12 cellular contexts compared by ENCODE assay signal in genomic region chr1:156772728-156773497, GRCh38. TPM values are rescaled to one million over a fixed set of nuclear protein-coding genes. Genes with fewer than 3 reads are reported as not detected.
DNase-seq lines count a peak whose midpoint lies in the region; ATAC-seq and TF ChIP-seq lines count a peak whose summit lies in the region.
"Had no signal": no experiment of that assay in that cellular context is flagged by ENCODE, and none has a peak within 500 bp of the region (broad histone marks: within the 10 kb centered on the region; RNA-seq: fewer than 3 reads in every experiment).

No MANE protein-coding gene starts in this region.

- H3K27ac Mint-ChIP-seq in type B pancreatic cell (peak overlapping the region; percentile 36), Caco-2 (ENCODE audit: unreplicated experiment) (no peak overlapping the region)

- H3K4me3 Mint-ChIP-seq in type B pancreatic cell, result peak overlapping the region; percentile 24
- H3K4me3 Mint-ChIP-seq in Caco-2 (ENCODE audit: unreplicated experiment), result no peak overlapping the region

- intact Hi-C loops in Right ventricle myocardium inferior (cut with DNase I) (no loop called here), cardiac septum (cut with DNase I) (no loop called here), Caco-2 (cut with micrococcal nuclease; ENCODE audit: unreplicated experiment) (no loop called here)

- H2AK5ac ChIP-seq in mesendoderm (ENCODE audit: low read length), result no peak overlapping the region

- TF ChIP-seq CTCF in type B pancreatic cell (conservative IDR thresholded peaks at IDR 0.05), result no peak
- no peak for TF ChIP-seq CTCF in Caco-2 (IDR thresholded peaks at IDR 0.05; ENCODE audit: insufficient read depth in 1 of 2, low read depth in 1 of 2, low read length in 1 of 2, severe bottlenecking in 1 of 2, unreplicated experiment in 1 of 2)

- no peak overlapping the region for H3K4ac ChIP-seq in mesendoderm (ENCODE audit: low read depth, low read length)

- no peaks in the 10 kb centered on the region for H3K9me3 ChIP-seq in Caco-2

- peak; percentile 79 for ATAC-seq in Right ventricle myocardium inferior

- H3K36me3 Mint-ChIP-seq in type B pancreatic cell, result peaks cover 26% of the 10 kb centered on the region
- H3K36me3 Mint-ChIP-seq in Caco-2 (ENCODE audit: insufficient read depth, unreplicated experiment), result peaks cover 59% of the 10 kb centered on the region

- H3K4me3 ChIP-seq in mesendoderm (ENCODE audit: low read length), result no peak overlapping the region
- no peak overlapping the region for H3K4me3 ChIP-seq in Caco-2 (ENCODE audit: low read depth, low read length)

- H3K36me3 ChIP-seq in mesendoderm (ENCODE audit: control insufficient read depth, insufficient read depth, low read length) (peaks cover 4% of the 10 kb centered on the region), Caco-2 (ENCODE audit: control insufficient read depth, insufficient read depth, low read length) (peaks cover 4% of the 10 kb centered on the region)

- CTCF ChIA-PET in Caco-2 (lab: Charles Lee), result interaction anchor here (1.1 to 1.2 kb wide), 2 partner anchors 47 to 119 kb away, joined by 6 to 7 read pairs; no protein-coding TSS in a partner anchor

- H3K79me1 ChIP-seq in mesendoderm (ENCODE audit: low read length), result peaks cover 20% of the 10 kb centered on the region

- no peaks in the 10 kb centered on the region for H3K27me3 ChIP-seq in mesendoderm (ENCODE audit: insufficient read depth, low read length, poor library complexity)
- H3K27me3 ChIP-seq in Caco-2 (replicated peaks; ENCODE audit: control insufficient read depth, insufficient read depth, low read length), result no peaks in the 10 kb centered on the region

- no peak overlapping the region for H2BK120ac ChIP-seq in mesendoderm (ENCODE audit: low read depth, low read length)

- H4K5ac ChIP-seq in mesendoderm (ENCODE audit: low read length), result no peak overlapping the region

- H3K27me3 Mint-ChIP-seq in type B pancreatic cell (no peaks in the 10 kb centered on the region), Caco-2 (ENCODE audit: insufficient read depth, unreplicated experiment) (no peaks in the 10 kb centered on the region)

- H3K4me1 Mint-ChIP-seq in type B pancreatic cell (ENCODE audit: unreplicated experiment) (peaks cover 59% of the 10 kb centered on the region), Caco-2 (ENCODE audit: low read depth, unreplicated experiment) (peaks cover 42% of the 10 kb centered on the region)

- H3K79me2 ChIP-seq in mesendoderm (ENCODE audit: control insufficient read depth, insufficient read depth, low read length), result peaks cover 77% of the 10 kb centered on the region

- H3K4me2 ChIP-seq in mesendoderm (ENCODE audit: low read length), result no peak overlapping the region

- no CpG with 5 or more reads among the region's 9 CpGs for WGBS in mesendoderm (ENCODE audit: extremely low coverage, insufficient coverage, low lambda C conversion rate)

- H3K4me1 ChIP-seq in mesendoderm (ENCODE audit: control insufficient read depth, low read depth, low read length), result peaks cover 11% of the 10 kb centered on the region
- peaks cover 12% of the 10 kb centered on the region; the same call in 1 of the 2 replicates for H3K4me1 ChIP-seq in Caco-2

- no peak overlapping the region for H3K56ac ChIP-seq in mesendoderm (ENCODE audit: low read length)

- H3K23ac ChIP-seq in mesendoderm (ENCODE audit: low read length), result no peak overlapping the region

- peak overlapping the region; percentile 19 for H3K27ac ChIP-seq in caudate nucleus (ENCODE audit: low read depth, low read length)
- H3K27ac ChIP-seq in mesendoderm (ENCODE audit: low read depth, low read length), result no peak overlapping the region
- H3K27ac ChIP-seq: VCaP had no signal

- POLR2A ChIA-PET in Caco-2 (lab: Charles Lee), result interaction anchor here (0.5 kb wide), 1 partner anchor 273 kb away, joined by 4 read pairs; the partner anchor contains the start of gene MEF2D

- H3K9me3 Mint-ChIP-seq in type B pancreatic cell, result peaks cover 3% of the 10 kb centered on the region
- H3K9me3 Mint-ChIP-seq in Caco-2 (ENCODE audit: unreplicated experiment), result no peaks in the 10 kb centered on the region

- H2BK5ac ChIP-seq in mesendoderm (ENCODE audit: low read length), result no peak overlapping the region

- no peak overlapping the region for H3K9ac ChIP-seq in mesendoderm (ENCODE audit: low read length)

- no peak for DNase-seq in Right ventricle myocardium inferior (ENCODE audit: missing footprints)
- no peak for DNase-seq in cardiac septum (ENCODE audit: low spot score)
- DNase-seq in caudate nucleus (lab: John Stamatoyannopoulos, UW), result no peak
- DNase-seq in mesendoderm, result peak; percentile 57
- no peak for DNase-seq in type B pancreatic cell (ENCODE audit: extremely low spot score, unreplicated experiment)
- no peak for DNase-seq in UCSD-AML1 (lab: John Stamatoyannopoulos, UW; ENCODE audit: unreplicated experiment)
- DNase-seq in germinal center (ENCODE audit: low spot score), result no peak
- no peak for DNase-seq in Caco-2
- DNase-seq: MM.1S, NCI-H345 had no signal

- no peak overlapping the region for H4K8ac ChIP-seq in mesendoderm (ENCODE audit: low read depth, low read length)

- no peak overlapping the region for H2BK15ac ChIP-seq in mesendoderm (replicated peaks; ENCODE audit: low read depth)

- no TSS peak for BruUV-seq in Caco-2 (replicated peaks; lab: Mats Ljungman, UMichigan)

- H3K18ac ChIP-seq in mesendoderm (ENCODE audit: low read length), result no peak overlapping the region

RNA-seq across cellular contexts. Expression of gene PRCC, which starts 5.6 kb away (rescaled TPM):
- 42.9 TPM for total RNA-seq in Right ventricle myocardium inferior
- 44.5 TPM for total RNA-seq in cardiac septum
- 153 TPM for polyA plus RNA-seq in mesendoderm (2013, experiment 1 of 2)
- polyA plus RNA-seq in mesendoderm (2013, experiment 2 of 2), result 139 TPM
- total RNA-seq in type B pancreatic cell (ENCODE audit: low replicate concordance), result 79.1 and 81.8 TPM in 2 replicates
- total RNA-seq in Caco-2 (2022), result 94.4 and 101 TPM in 2 replicates

RNA-seq across cellular contexts. Expression of gene HDGF, which starts 21.4 kb away (rescaled TPM):
- 183 TPM for total RNA-seq in Right ventricle myocardium inferior
- 131 TPM for total RNA-seq in cardiac septum
- polyA plus RNA-seq in mesendoderm (2013, experiment 1 of 2), result 388 TPM
- 388 TPM for polyA plus RNA-seq in mesendoderm (2013, experiment 2 of 2)
- 249 and 270 TPM in 2 replicates for total RNA-seq in type B pancreatic cell (ENCODE audit: low replicate concordance)
- 414 and 431 TPM in 2 replicates for total RNA-seq in Caco-2 (2022)

RNA-seq across cellular contexts. Expression of gene MRPL24, which starts 32.0 kb away (rescaled TPM):
- total RNA-seq in Right ventricle myocardium inferior (103 TPM), cardiac septum (66.1 TPM), type B pancreatic cell (ENCODE audit: low replicate concordance) (47.4 and 58.6 TPM in 2 replicates), Caco-2 (2022) (52.6 and 54.2 TPM in 2 replicates)
- 30.0 TPM for polyA plus RNA-seq in mesendoderm (2013, experiment 1 of 2)
- polyA plus RNA-seq in mesendoderm (2013, experiment 2 of 2), result 29.4 TPM

RNA-seq across cellular contexts. Expression of gene SH2D2A, which starts 43.7 kb away (rescaled TPM):
- total RNA-seq in Right ventricle myocardium inferior, result 2.2 TPM
- 1.4 TPM for total RNA-seq in cardiac septum
- polyA plus RNA-seq in mesendoderm (2013, experiment 1 of 2), result 6.7 TPM
- polyA plus RNA-seq in mesendoderm (2013, experiment 2 of 2), result 6.1 TPM
- total RNA-seq in type B pancreatic cell (ENCODE audit: low replicate concordance), result 0.48 and 2.2 TPM in 2 replicates
- total RNA-seq in Caco-2 (2022), result 5.5 and 6.5 TPM in 2 replicates
- total RNA-seq: myocyte had no signal

RNA-seq across cellular contexts. Expression of gene ISG20L2, which starts 44.3 kb away (rescaled TPM):
- total RNA-seq in Right ventricle myocardium inferior, result 13.1 TPM
- total RNA-seq in cardiac septum, result 12.4 TPM
- 75.9 TPM for polyA plus RNA-seq in mesendoderm (2013, experiment 1 of 2)
- 76.2 TPM for polyA plus RNA-seq in mesendoderm (2013, experiment 2 of 2)
- total RNA-seq in type B pancreatic cell (ENCODE audit: low replicate concordance), result 35.3 and 42.0 TPM in 2 replicates
- total RNA-seq in Caco-2 (2022), result 42.3 and 44.1 TPM in 2 replicates
